ENCODE assay signal across 11 cellular contexts in genomic region chr3:187974857-187975257, GRCh38.
DNase-seq lines count a peak whose midpoint lies in the region; ATAC-seq, FAIRE-seq and TF ChIP-seq lines count a peak whose summit lies in the region.
"Had no signal": no experiment of that assay in that cellular context is flagged by ENCODE, and none has a peak within 500 bp of the region (broad histone marks: within the 10 kb centered on the region; RNA-seq: fewer than 3 reads in every experiment).

No MANE protein-coding gene starts in this region.

- TF ChIP-seq CTCF in HCT116 (IDR thresholded peaks at IDR 0.05 in 2 of 3, conservative IDR thresholded peaks at IDR 0.05 in 1 of 3; ENCODE audit: borderline replicate concordance in 1 of 3, insufficient read depth in 1 of 3, low read depth in 2 of 3, low read length in 2 of 3) = peak in 1 of 3 experiments; percentile 28; a peak in 1 of 6 replicates
- TF ChIP-seq CTCF in HepG2 (CRISPR knock-in tag; IDR thresholded peaks at IDR 0.05) = peak; percentile 12; the same call in 1 of the 2 replicates
- no peak for TF ChIP-seq CTCF in GM20000 (IDR thresholded peaks at IDR 0.05; ENCODE audit: extremely low read depth, missing control alignments)

- H3K36me3 Mint-ChIP-seq in activated CD4-positive, alpha-beta memory T cell treated with anti-CD3 and anti-CD28 coated beads for 36 hours = peaks cover 3% of the 10 kb centered on the region

- H3K4me2 ChIP-seq in BLaER1 = peak overlapping the region; percentile 79
- 0 out of 2 replicates have a peak overlapping the region, but pooled peaks have one; percentile 39 for H3K4me2 ChIP-seq in HCT116 (ENCODE audit: low read length)
- no peak overlapping the region for H3K4me2 ChIP-seq in HepG2 (ENCODE audit: low read depth, low read length)

- no peak for TF ChIP-seq EP300 in HepG2 (IDR thresholded peaks at IDR 0.05; ENCODE audit: low read depth in 2 of 2, low read length in 2 of 2)
- no peak for TF ChIP-seq EP300 in HepG2 (CRISPR knock-in tag; IDR thresholded peaks at IDR 0.05; ENCODE audit: borderline replicate concordance)

- no peaks in the 10 kb centered on the region for H3K9me2 ChIP-seq in HCT116 (ENCODE audit: insufficient read depth)

- H3K27me3 ChIP-seq in BLaER1 (no peaks in the 10 kb centered on the region), HCT116 (ENCODE audit: insufficient read depth, low read length) (no peaks in the 10 kb centered on the region), HepG2 (ENCODE audit: control insufficient read depth in 1 of 2, insufficient read depth in 2 of 2, low read length in 2 of 2) (no peaks in the 10 kb centered on the region)
- H3K27me3 ChIP-seq: uterus had no signal

- FAIRE-seq in HepG2 (lab: Jason Lieb, UNC) = no peak
- FAIRE-seq: endothelial cell of umbilical vein had no signal

- H3K27ac ChIP-seq in BLaER1 = peak overlapping the region; percentile 74; the same call in 1 of the 2 replicates
- H3K27ac ChIP-seq in HCT116 (ENCODE audit: low read depth, low read length) = no peak overlapping the region
- H3K27ac ChIP-seq in HepG2 (ENCODE audit: extremely low read length, insufficient read depth, low read length) = no peak overlapping the region
- H3K27ac ChIP-seq: uterus had no signal

- peaks cover 63% of the 10 kb centered on the region for H3K4me1 Mint-ChIP-seq in activated CD4-positive, alpha-beta memory T cell treated with anti-CD3 and anti-CD28 coated beads for 36 hours (ENCODE audit: low read depth)

- H3K4me1 ChIP-seq in BLaER1 = peaks cover 99% of the 10 kb centered on the region
- H3K4me1 ChIP-seq in HCT116 (ENCODE audit: control insufficient read depth in 1 of 2, insufficient read depth in 2 of 2, low read length in 2 of 2) = peaks cover 0 to 16% of the 10 kb centered on the region in 2 experiments; a peak in 2 of 4 replicates
- peaks cover 38% of the 10 kb centered on the region for H3K4me1 ChIP-seq in HepG2 (ENCODE audit: insufficient read depth, low read length)
- H3K4me1 ChIP-seq: uterus had no signal

- BruUV-seq in HCT116 (replicated peaks; lab: Mats Ljungman, UMichigan) (no TSS peak), HepG2 (replicated peaks; lab: Mats Ljungman, UMichigan) (no TSS peak)

- no peak for ATAC-seq in HCT116
- ATAC-seq in HepG2 = no peak

- H3K9me3 Mint-ChIP-seq in activated CD4-positive, alpha-beta memory T cell treated with anti-CD3 and anti-CD28 coated beads for 36 hours = peaks cover 4% of the 10 kb centered on the region

- H3K36me3 ChIP-seq in BLaER1 (no peaks in the 10 kb centered on the region), HCT116 (ENCODE audit: control insufficient read depth in 1 of 2, insufficient read depth in 2 of 2, low read length in 2 of 2) (no peaks in the 10 kb centered on the region), HepG2 (replicated peaks in 1 of 2; ENCODE audit: control insufficient read depth in 1 of 2, insufficient read depth in 2 of 2, low read length in 2 of 2) (no peaks in the 10 kb centered on the region)
- H3K36me3 ChIP-seq: uterus had no signal

- POLR2A ChIA-PET in HCT116 (lab: Charles Lee) (no interaction called here), HepG2 (lab: Yijun Ruan, JAX) (no interaction called here)
- POLR2A ChIA-PET in activated CD4-positive, alpha-beta memory T cell treated with anti-CD3 and anti-CD28 coated beads for 36 hours (lab: Charles Lee) = interaction anchor here (0.7 to 3.3 kb wide), 13 partner anchors 12 to 324 kb away, joined by 3 to 47 read pairs (median 6); partner anchors contain the start of genes BCL6 and LPP

- peak overlapping the region; percentile 92 for H3K27ac Mint-ChIP-seq in activated CD4-positive, alpha-beta memory T cell treated with anti-CD3 and anti-CD28 coated beads for 36 hours

- TF ChIP-seq POLR2A in HCT116 (IDR thresholded peaks at IDR 0.05; ENCODE audit: borderline replicate concordance, extremely low read depth, insufficient read depth, insufficient read length) = no peak
- no peak for TF ChIP-seq POLR2A in HepG2 (IDR thresholded peaks at IDR 0.05; ENCODE audit: insufficient read depth in 1 of 2, low read depth in 2 of 2, low read length in 2 of 2)

- H3K9me3 ChIP-seq in BLaER1 (peaks cover 6% of the 10 kb centered on the region; the same call in 1 of the 2 replicates), HCT116 (ENCODE audit: control insufficient read depth in 1 of 2, insufficient read depth in 1 of 2, low read depth in 1 of 2, low read length in 2 of 2) (peaks cover 3 to 5% of the 10 kb centered on the region in 2 experiments; a peak in 2 of 4 replicates), HepG2 (ENCODE audit: low read length) (peaks cover 6% of the 10 kb centered on the region; the same call in 1 of the 2 replicates)
- H3K9me3 ChIP-seq: uterus had no signal

- H3K27me3 Mint-ChIP-seq in activated CD4-positive, alpha-beta memory T cell treated with anti-CD3 and anti-CD28 coated beads for 36 hours = no peaks in the 10 kb centered on the region

- in situ Hi-C loops in HepG2 (cut with HindIII; ENCODE audit: extremely low pct_ligation_motif_present, low pct_unique_long_range_greater_than_20kb) = no loop called here

- CTCF ChIA-PET in HCT116 (lab: Charles Lee) = no interaction called here
- CTCF ChIA-PET in activated CD4-positive, alpha-beta memory T cell treated with anti-CD3 and anti-CD28 coated beads for 36 hours (lab: Charles Lee) = interaction anchor here (0.6 to 4.6 kb wide), 13 partner anchors 9 to 981 kb away, joined by 3 to 34 read pairs (median 5); partner anchors contain the start of gene BCL6
- CTCF ChIA-PET in HepG2 (lab: Yijun Ruan, JAX; ENCODE audit: low intra/inter-chr PET ratio, low total read pairs) = no interaction called here

- WGBS in HepG2 (ENCODE audit: low lambda C conversion rate) = 72% methylated on average over 4 of the region's 4 CpGs

- intact Hi-C loops in HCT116 (cut with micrococcal nuclease) = no loop called here
- intact Hi-C loops in activated CD4-positive, alpha-beta memory T cell treated with anti-CD3 and anti-CD28 coated beads for 36 hours (cut with micrococcal nuclease) = loop anchor here (1.0 to 10.0 kb wide), 12 partner anchors 12 to 1160 kb away; no protein-coding TSS in a partner anchor
- intact Hi-C loops in HepG2 (cut with micrococcal nuclease; ENCODE audit: unreplicated experiment) = no loop called here

- H3K9ac ChIP-seq in BLaER1 (0 out of 2 replicates have a peak overlapping the region, but pooled peaks have one; percentile 59), HCT116 (ENCODE audit: low read length) (no peak overlapping the region), HepG2 (ENCODE audit: insufficient read depth, low read depth, low read length) (no peak overlapping the region)

- H3K4me3 Mint-ChIP-seq in activated CD4-positive, alpha-beta memory T cell treated with anti-CD3 and anti-CD28 coated beads for 36 hours = peak overlapping the region; percentile 62

- H2AFZ ChIP-seq in HCT116 (ENCODE audit: low read depth, low read length, poor library complexity, severe bottlenecking) (no peak overlapping the region), HepG2 (ENCODE audit: low read length) (no peak overlapping the region)

- TF ChIP-seq RAD21 in HCT116 (IDR thresholded peaks at IDR 0.05; ENCODE audit: low read depth) = peak; percentile 21; the same call in 1 of the 2 replicates
- no peak for TF ChIP-seq RAD21 in HepG2 (CRISPR knock-in tag; IDR thresholded peaks at IDR 0.05)

- H4K20me1 ChIP-seq in BLaER1 = no peaks in the 10 kb centered on the region
- H4K20me1 ChIP-seq in HCT116 (ENCODE audit: insufficient read depth) = no peaks in the 10 kb centered on the region
- H4K20me1 ChIP-seq in HepG2 (ENCODE audit: insufficient read depth, low read length) = no peaks in the 10 kb centered on the region

- H3K4me3 ChIP-seq in BLaER1 = no peak overlapping the region
- H3K4me3 ChIP-seq in HCT116 (replicated peaks in 1 of 2; ENCODE audit: low read depth in 1 of 2, low read length in 2 of 2) = no peak overlapping the region
- no peak overlapping the region for H3K4me3 ChIP-seq in HepG2 (replicated peaks in 1 of 3; ENCODE audit: insufficient read depth in 1 of 3, low read depth in 2 of 3, low read length in 3 of 3)
- H3K4me3 ChIP-seq: uterus had no signal

- DNase-seq in HCT116 (ENCODE audit: low read depth, low spot score) = no peak
- no peak for DNase-seq in activated CD4-positive, alpha-beta memory T cell treated with anti-CD3 and anti-CD28 coated beads for 36 hours
- no peak for DNase-seq in HepG2 (ENCODE audit: low spot score)
- DNase-seq in ecto neural progenitor cell (ENCODE audit: low spot score) = no peak
- no peak for DNase-seq in globus pallidus (ENCODE audit: low spot score)
- no peak for DNase-seq in NCI-H2029 (lab: John Stamatoyannopoulos, UW)
- DNase-seq in GM20000 (ENCODE audit: low spot score) = no peak
- DNase-seq: DMS153, uterus had no signal

- H3K79me2 ChIP-seq in HCT116 (ENCODE audit: insufficient read depth, low read length) (no peaks in the 10 kb centered on the region), HepG2 (ENCODE audit: insufficient read depth, low read length) (no peaks in the 10 kb centered on the region)

- RAD21 ChIA-PET in HCT116 (lab: Charles Lee; ENCODE audit: low non-redundant PET in 1 of 2, low total read pairs in 2 of 2, uncharacterized antibody in 2 of 2, unreplicated experiment in 2 of 2) = no interaction called here

TF ChIP-seq in HepG2, 621 proteins besides CTCF, POLR2A, EP300 and RAD21:
- TF ChIP-seq NR2F6 (IDR thresholded peaks at IDR 0.05) (no peak), NR2F6 (CRISPR knock-in tag; IDR thresholded peaks at IDR 0.05) (no peak), STAG1 (CRISPR knock-in tag; IDR thresholded peaks at IDR 0.05) (peak; percentile 41)
